ENCODE assay signal across 10 cellular contexts in genomic region chr5:34487202-34487879, GRCh38.
DNase-seq lines count a peak whose midpoint lies in the region; ATAC-seq and TF ChIP-seq lines count a peak whose summit lies in the region.
"Had no signal": no experiment of that assay in that cellular context is flagged by ENCODE, and none has a peak within 500 bp of the region (broad histone marks: within the 10 kb centered on the region; RNA-seq: fewer than 3 reads in every experiment).

No MANE protein-coding gene starts in this region.

- H3K27ac ChIP-seq in upper lobe of left lung: peak overlapping the region; percentile 12 to 78 (median 70)

- TF ChIP-seq EP300 in upper lobe of left lung (IDR thresholded peaks at IDR 0.05): peak in 2 of 4 donors; percentile 27 to 89

- peak in 1 of 4 donors; percentile 40 for TF ChIP-seq POLR2A in upper lobe of left lung (IDR thresholded peaks at IDR 0.05)

- WGBS in upper lobe of left lung, 2 donors: 62 to 71% methylated on average over 11 of the region's 11 CpGs

- TF ChIP-seq CTCF in astrocyte of the cerebellum (IDR thresholded peaks at IDR 0.05; ENCODE audit: low read depth, low read length, missing control alignments): no peak
- TF ChIP-seq CTCF in kidney epithelial cell (IDR thresholded peaks at IDR 0.05; ENCODE audit: insufficient read depth, low read length, poor library complexity, severe bottlenecking): no peak
- TF ChIP-seq CTCF in upper lobe of left lung (IDR thresholded peaks at IDR 0.05): no peak

- H3K4me3 ChIP-seq in astrocyte of the cerebellum (ENCODE audit: low read depth, low read length) (no peak overlapping the region), kidney epithelial cell (ENCODE audit: low read depth, low read length) (no peak overlapping the region), upper lobe of left lung (no peak overlapping the region)

- H3K36me3 ChIP-seq in kidney epithelial cell (ENCODE audit: control insufficient read depth, insufficient read depth, low read length) (no peaks in the 10 kb centered on the region), upper lobe of left lung (no peaks in the 10 kb centered on the region)

- DNase-seq in NCI-H2107 treated with DMSO at 0.1 percent for 48 hours (lab: John Stamatoyannopoulos, UW; ENCODE audit: unreplicated experiment) (peak; percentile 15), NCI-H2107 (lab: John Stamatoyannopoulos, UW) (no peak), astrocyte of the cerebellum (ENCODE audit: low read depth) (peak; percentile 87), kidney epithelial cell (ENCODE audit: low read depth) (peak; percentile 58), upper lobe of left lung (peak in 1 of 2 donors; percentile 72), COR-L47 (lab: John Stamatoyannopoulos, UW) (no peak), hippocampal formation (lab: John Stamatoyannopoulos, UW) (no peak)
- no peak for DNase-seq in activated CD8-positive, alpha-beta memory T cell treated with anti-CD3 and anti-CD28 coated beads for 24 hours
- DNase-seq: activated naive CD8-positive, alpha-beta T cell treated with anti-CD3 and anti-CD28 coated beads, Interleukin-2, amount 10 ng/mL, durations not matched to agents 7 days and 5 days; SW 1271 had no signal

- H3K9me3 ChIP-seq in upper lobe of left lung: no peaks in the 10 kb centered on the region

- in situ Hi-C loops in astrocyte of the cerebellum (cut with HindIII; ENCODE audit: low sequenced_read_pairs): loop anchor here (5.0 to 25.0 kb wide), 2 partner anchors 35 to 400 kb away; no protein-coding TSS in a partner anchor

- H3K27me3 ChIP-seq in kidney epithelial cell (ENCODE audit: control insufficient read depth, insufficient read depth, low read length): no peaks in the 10 kb centered on the region
- no peaks in the 10 kb centered on the region for H3K27me3 ChIP-seq in upper lobe of left lung

- H3K4me1 ChIP-seq in upper lobe of left lung: peaks cover 13 to 34% (median 24%) of the 10 kb centered on the region in 4 donors

- peak; percentile 43 to 82 for ATAC-seq in upper lobe of left lung (ENCODE audit: low FRiP score in 2 of 2)

Comparison
In these comparisons a context has a peak if more than half of its experiments do, and no peak if none do; other contexts are left out.
1. DNase-seq: peak in NCI-H2107 treated with DMSO at 0.1 percent for 48 hours (single experiment), astrocyte of the cerebellum (single experiment) and kidney epithelial cell (single experiment); none in NCI-H2107 (single experiment), activated CD8-positive, alpha-beta memory T cell treated with anti-CD3 and anti-CD28 coated beads for 24 hours (single experiment), COR-L47 (single experiment) and hippocampal formation (0 of 2).